ENCODE assay signal across 20 cellular contexts in genomic region chr3:182133752-182134151, GRCh38.
A peak's percentile ranks its signal among the peaks of the same experiment; 100 is the strongest.
DNase-seq lines count a peak whose midpoint lies in the region; ATAC-seq and TF ChIP-seq lines count a peak whose summit lies in the region.
"Had no signal": no experiment of that assay in that cellular context is flagged by ENCODE, and none has a peak within 500 bp of the region (broad histone marks: within the 10 kb centered on the region; RNA-seq: fewer than 3 reads in every experiment).

No MANE protein-coding gene starts in this region.

- peak; percentile 2 for DNase-seq in DMS53 treated with DMSO at 0.1 percent for 48 hours (lab: John Stamatoyannopoulos, UW; ENCODE audit: unreplicated experiment)
- peak; percentile 29 for DNase-seq in RKO (ENCODE audit: low spot score)
- DNase-seq in epithelial cell of proximal tubule (ENCODE audit: low read depth): peak; percentile 25
- peak; percentile 14 for DNase-seq in left kidney (ENCODE audit: low read depth, low spot score)
- DNase-seq: AML-193, DMS79 treated with DMSO at 0.1 percent for 48 hours, GM23248, MV-4-11, NCI-H1417 treated with DMSO at 0.1 percent for 48 hours, NCI-H1930, NCI-H345, NCI-H524 treated with DMSO at 0.1 percent for 48 hours, Right ventricle myocardium superior, SW 1271 had no signal

- ATAC-seq in HG03039 (IDR thresholded peaks at IDR 0.05; ENCODE audit: unreplicated experiment): no peak
- no peak for ATAC-seq in HG03095 (IDR thresholded peaks at IDR 0.05; ENCODE audit: unreplicated experiment)
- ATAC-seq in GM19467 (IDR thresholded peaks at IDR 0.05; ENCODE audit: unreplicated experiment): no peak
- ATAC-seq: K562, Panc1 had no signal

- H3K4me3 ChIP-seq in epithelial cell of proximal tubule (ENCODE audit: low read depth, low read length): no peak overlapping the region
- H3K4me3 ChIP-seq: GM23248, HAP-1, K562 had no signal

- TF ChIP-seq CTCF in epithelial cell of proximal tubule (conservative IDR thresholded peaks at IDR 0.05; ENCODE audit: low read depth, low read length): no peak
